ENCODE assay signal across 16 cellular contexts in the genomic region with DNA sequence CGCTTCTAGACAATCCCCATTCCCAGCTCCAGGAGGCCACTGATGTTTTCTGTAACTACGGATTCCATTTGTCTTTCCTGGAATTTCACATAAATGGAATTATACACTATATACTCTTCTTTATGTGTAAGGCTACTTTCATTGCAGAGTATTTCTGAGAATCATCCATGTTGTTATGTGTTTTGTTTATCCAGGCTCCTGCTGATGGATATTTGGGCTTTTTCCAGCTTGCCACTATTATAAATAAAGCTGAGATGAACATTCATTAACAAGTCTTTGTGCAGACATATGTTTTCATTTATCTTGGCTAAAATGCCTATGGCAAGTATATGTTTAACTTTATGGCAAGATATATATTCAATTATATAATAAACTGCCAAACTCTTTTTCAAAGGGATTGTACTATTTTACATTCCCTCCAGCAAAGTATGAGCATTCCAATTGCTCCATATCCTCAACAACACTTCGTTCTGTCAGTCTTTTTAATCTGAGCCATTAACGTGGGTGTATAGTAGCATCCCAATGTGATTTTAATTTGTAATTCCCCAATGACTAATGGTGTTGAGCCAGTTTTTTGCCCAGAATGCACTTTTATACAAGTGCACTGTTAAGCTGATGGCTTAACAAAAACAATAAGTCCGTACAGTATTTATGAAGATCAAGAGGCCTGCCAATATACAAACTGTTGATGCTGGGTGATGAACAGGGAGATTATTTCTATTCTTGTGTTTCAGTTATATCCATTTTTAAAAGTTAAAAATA.
"Had no signal": no experiment of that assay in that cellular context is flagged by ENCODE, and none has a peak within 500 bp of the region (broad histone marks: within the 10 kb centered on the region; RNA-seq: fewer than 3 reads in every experiment).

No MANE protein-coding gene starts in this region.

- H3K27ac Mint-ChIP-seq: activated CD8-positive, alpha-beta T cell treated with anti-CD3 and anti-CD28 coated beads for 36 hours; stimulated activated naive CD8-positive, alpha-beta T cell treated with anti-CD3 and anti-CD28 coated beads, Interleukin-15, Interleukin-2, amounts not matched to agents 100 ng/mL and 50 ng/mL, for 24 hours had no signal

- H3K36me3 ChIP-seq: colonic mucosa, left lung, ovary had no signal

- H3K9me3 Mint-ChIP-seq: activated CD8-positive, alpha-beta T cell treated with anti-CD3 and anti-CD28 coated beads for 36 hours; memory B cell; stimulated activated naive CD8-positive, alpha-beta T cell treated with anti-CD3 and anti-CD28 coated beads, Interleukin-15, Interleukin-2, amounts not matched to agents 100 ng/mL and 50 ng/mL, for 24 hours had no signal

- FAIRE-seq: keratinocyte had no signal

- H3K27me3 ChIP-seq: colonic mucosa, left lung, ovary, testis had no signal

- H3K4me3 Mint-ChIP-seq: activated CD8-positive, alpha-beta T cell treated with anti-CD3 and anti-CD28 coated beads for 36 hours; memory B cell; neural crest cell; stimulated activated naive CD8-positive, alpha-beta T cell treated with anti-CD3 and anti-CD28 coated beads, Interleukin-15, Interleukin-2, amounts not matched to agents 100 ng/mL and 50 ng/mL, for 24 hours had no signal

- H3K4me3 ChIP-seq: colonic mucosa, left lung, ovary, testis had no signal

- H3K4me1 ChIP-seq: colonic mucosa had no signal

- H3K27ac ChIP-seq: colonic mucosa, left lung, ovary, testis had no signal

- H3K9me3 ChIP-seq: colonic mucosa, left lung, ovary, testis had no signal

- DNase-seq: activated CD8-positive, alpha-beta memory T cell treated with anti-CD3 and anti-CD28 coated beads, Interleukin-2, amount 50 U/mL, for 48 hours; activated CD8-positive, alpha-beta T cell treated with anti-CD3 and anti-CD28 coated beads for 36 hours; activated naive CD4-positive, alpha-beta T cell treated with Interleukin-2 at 50 U/mL for 16 hours; caudate nucleus; colonic mucosa; effector CD8-positive, alpha-beta T cell; left lung; ovary; stimulated activated CD4-positive, alpha-beta T cell treated with anti-CD3 and anti-CD28 coated beads, Interleukin-15, amount 100 ng/mL, for 24 hours; stimulated activated CD4-positive, alpha-beta T cell treated with anti-CD3 and anti-CD28 coated beads, Interleukin-4, amount 100 ng/mL, for 24 hours; SW 1271; testis had no signal

- H3K27me3 Mint-ChIP-seq: activated CD8-positive, alpha-beta T cell treated with anti-CD3 and anti-CD28 coated beads for 36 hours; memory B cell; stimulated activated naive CD8-positive, alpha-beta T cell treated with anti-CD3 and anti-CD28 coated beads, Interleukin-15, Interleukin-2, amounts not matched to agents 100 ng/mL and 50 ng/mL, for 24 hours had no signal
